In the genomic region with DNA sequence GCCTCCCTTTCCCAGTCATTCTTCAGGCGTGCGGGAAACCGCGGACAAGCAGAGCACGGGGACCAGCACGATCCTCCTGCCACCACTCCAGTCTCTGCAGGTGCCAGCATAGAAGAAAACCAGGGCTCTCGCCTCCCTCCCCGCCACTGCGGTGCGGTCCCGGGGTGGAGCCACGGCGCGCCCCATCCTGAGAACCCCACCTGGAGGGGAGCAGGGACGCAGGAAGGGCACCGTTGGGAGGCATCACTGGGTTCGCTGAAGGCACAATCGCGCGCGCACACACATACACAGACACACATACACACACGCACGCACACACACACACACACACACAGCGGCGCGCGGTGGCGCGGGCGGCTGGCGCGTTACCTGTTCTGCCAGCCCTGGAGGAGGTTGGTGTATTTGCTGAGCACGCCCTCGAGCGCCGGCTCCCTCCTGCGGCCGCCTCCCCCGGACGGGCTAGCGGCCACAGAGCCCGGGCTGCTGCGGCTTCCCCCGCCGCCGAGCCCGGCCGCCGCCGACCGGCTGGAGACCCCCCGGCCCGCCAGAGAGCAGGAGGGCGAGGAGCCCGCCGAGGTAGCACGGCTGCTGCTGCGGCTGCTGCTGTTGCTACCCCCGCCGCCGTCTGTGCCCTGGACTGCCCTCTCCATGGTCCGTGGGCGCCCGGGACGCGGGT, we compare ENCODE assay signal across 8 cellular contexts. TPM values are rescaled to one million over a fixed set of nuclear protein-coding genes. Genes with fewer than 3 reads are reported as not detected.
DNase-seq lines count a peak whose midpoint lies in the region; ATAC-seq and TF ChIP-seq lines count a peak whose summit lies in the region.

No MANE protein-coding gene starts in this region.

- H3K27ac ChIP-seq in ACC112 (ENCODE audit: low read depth, low read length), result no peak overlapping the region
- H3K27ac ChIP-seq in Karpas-422 (ENCODE audit: low read length), result peak overlapping the region; percentile 98

- no peaks in the 10 kb centered on the region for H3K36me3 Mint-ChIP-seq in T-helper 2 cell treated with Interferon-gamma antibody and Interleukin-4, amounts not matched to agents 5 μg/mL and 100 μg/mL, for 36 hours (ENCODE audit: low read depth)

- H3K27me3 Mint-ChIP-seq in T-helper 2 cell treated with Interferon-gamma antibody and Interleukin-4, amounts not matched to agents 5 μg/mL and 100 μg/mL, for 36 hours (ENCODE audit: low read depth), result peaks cover 48% of the 10 kb centered on the region

- H3K27me3 ChIP-seq in ACC112 (ENCODE audit: insufficient read depth, low read length) (no peaks in the 10 kb centered on the region), Karpas-422 (ENCODE audit: low read length) (no peaks in the 10 kb centered on the region)

- H3K4me1 ChIP-seq in ACC112 (ENCODE audit: control insufficient read depth, insufficient read depth, low read length, unreplicated experiment) (peaks cover 19% of the 10 kb centered on the region), Karpas-422 (ENCODE audit: low read length) (peaks cover 61% of the 10 kb centered on the region)

- ATAC-seq in GM19324 (IDR thresholded peaks at IDR 0.05; ENCODE audit: low FRiP score, unreplicated experiment), result peak; percentile 53

- no peaks in the 10 kb centered on the region for H3K9me2 ChIP-seq in Karpas-422 (replicated peaks; ENCODE audit: insufficient read depth, low read length)

- H3K4me1 Mint-ChIP-seq in T-helper 2 cell treated with Interferon-gamma antibody and Interleukin-4, amounts not matched to agents 5 μg/mL and 100 μg/mL, for 36 hours (ENCODE audit: low read depth), result peaks cover 18% of the 10 kb centered on the region

- H3K79me2 ChIP-seq in ACC112 (ENCODE audit: control insufficient read depth, insufficient read depth, low read length, unreplicated experiment) (peaks cover 13% of the 10 kb centered on the region), Karpas-422 (ENCODE audit: low read length) (peaks cover 91% of the 10 kb centered on the region)

- H3K36me3 ChIP-seq in ACC112 (ENCODE audit: insufficient read depth, low read length), result no peaks in the 10 kb centered on the region
- peaks cover 50% of the 10 kb centered on the region for H3K36me3 ChIP-seq in Karpas-422 (ENCODE audit: insufficient read depth, low read length)

- H3K9ac ChIP-seq in Karpas-422 (ENCODE audit: low read length), result peak overlapping the region; percentile 93

- H3K4me2 ChIP-seq in Karpas-422 (ENCODE audit: low read depth, low read length, poor library complexity, severe bottlenecking), result peak overlapping the region; percentile 81

- H3K9me3 Mint-ChIP-seq in T-helper 2 cell treated with Interferon-gamma antibody and Interleukin-4, amounts not matched to agents 5 μg/mL and 100 μg/mL, for 36 hours, result no peaks in the 10 kb centered on the region

- H4K20me1 ChIP-seq in Karpas-422 (ENCODE audit: insufficient read depth, low read depth, low read length), result no peaks in the 10 kb centered on the region

- peak overlapping the region; percentile 55 for H2AFZ ChIP-seq in ACC112 (ENCODE audit: low read length, unreplicated experiment)
- peak overlapping the region; percentile 32; the same call in 1 of the 2 replicates for H2AFZ ChIP-seq in Karpas-422 (ENCODE audit: low read length)

- no peak for TF ChIP-seq CTCF in cardiac fibroblast (IDR thresholded peaks at IDR 0.05; ENCODE audit: low read depth, low read length)

- DNase-seq in Karpas-422, result peak; percentile 89
- DNase-seq in T-helper 2 cell treated with Interferon-gamma antibody and Interleukin-4, amounts not matched to agents 5 μg/mL and 100 μg/mL, for 36 hours (ENCODE audit: low spot score), result peak; percentile 38
- peak; percentile 57 for DNase-seq in cardiac fibroblast (ENCODE audit: low read depth in 2 of 2)
- DNase-seq in kidney glomerular epithelial cell (lab: John Stamatoyannopoulos, UW), result peak; percentile 69
- peak; percentile 67 for DNase-seq in stimulated activated CD4-positive, alpha-beta T cell treated with anti-CD3 and anti-CD28 coated beads, Interleukin-15, amount 100 ng/mL, for 24 hours
- DNase-seq in AML-193 (lab: John Stamatoyannopoulos, UW), result no peak

- H3K27ac Mint-ChIP-seq in T-helper 2 cell treated with Interferon-gamma antibody and Interleukin-4, amounts not matched to agents 5 μg/mL and 100 μg/mL, for 36 hours, result peak overlapping the region; percentile 38

- peak overlapping the region; percentile 82 for H3K4me3 Mint-ChIP-seq in T-helper 2 cell treated with Interferon-gamma antibody and Interleukin-4, amounts not matched to agents 5 μg/mL and 100 μg/mL, for 36 hours

- no peaks in the 10 kb centered on the region for H3K9me3 ChIP-seq in Karpas-422 (ENCODE audit: low read length)

- H3K4me3 ChIP-seq in ACC112 (ENCODE audit: low read depth, low read length) (peak overlapping the region; percentile 89), Karpas-422 (ENCODE audit: low read length) (peak overlapping the region; percentile 87), cardiac fibroblast (replicated peaks in 1 of 2; ENCODE audit: low read depth in 2 of 2, low read length in 2 of 2) (peak overlapping the region; percentile 88)

RNA-seq across cellular contexts. Expression of a gene that starts 0.4 kb away (rescaled TPM):
- total RNA-seq in Karpas-422 (2014; rRNA removed; shearing (Covaris generic); ENCODE audit: low replicate concordance), result 87.0 and 106 TPM in 2 replicates

RNA-seq across cellular contexts. Expression of a gene that starts 0.9 kb away (rescaled TPM):
- total RNA-seq in Karpas-422 (2014; rRNA removed; shearing (Covaris generic); ENCODE audit: low replicate concordance), result 14.6 and 22.4 TPM in 2 replicates

Comparison
In these comparisons a context has a peak if more than half of its experiments do, and no peak if none do; other contexts are left out.
1. DNase-seq: peak in Karpas-422 (single experiment), T-helper 2 cell treated with Interferon-gamma antibody and Interleukin-4, amounts not matched to agents 5 μg/mL and 100 μg/mL, for 36 hours (single experiment), cardiac fibroblast (2 of 2), kidney glomerular epithelial cell (single experiment) and stimulated activated CD4-positive, alpha-beta T cell treated with anti-CD3 and anti-CD28 coated beads, Interleukin-15, amount 100 ng/mL, for 24 hours (single experiment); none in AML-193 (0 of 2).
2. Peak in every context shown above with its lines, with median percentiles within 50 percentile points of each other: H3K4me3 ChIP-seq.